18 cellular contexts compared by ENCODE assay signal in genomic region chr20:49169547-49169946, GRCh38.
"Had no signal": no experiment of that assay in that cellular context is flagged by ENCODE, and none has a peak within 500 bp of the region (broad histone marks: within the 10 kb centered on the region; RNA-seq: fewer than 3 reads in every experiment).

No MANE protein-coding gene starts in this region.

- H3K4me3 ChIP-seq: adrenal gland, cardiac muscle cell, dorsolateral prefrontal cortex, gastroesophageal sphincter, mucosa of descending colon had no signal

- H3K36me3 Mint-ChIP-seq: natural killer cell had no signal

- ATAC-seq: gastroesophageal sphincter, left cardiac atrium, mucosa of descending colon, natural killer cell had no signal

- H3K4me3 Mint-ChIP-seq: natural killer cell had no signal

- H3K9me3 ChIP-seq: adrenal gland, gastroesophageal sphincter, mucosa of descending colon, neutrophil, SK-N-SH had no signal

- H3K27ac ChIP-seq: adrenal gland, cardiac muscle cell, gastroesophageal sphincter, neutrophil, parathyroid adenoma had no signal

- DNase-seq: activated CD4-positive, alpha-beta T cell treated with anti-CD3 and anti-CD28 coated beads for 1 hour; activated gamma-delta T cell treated with Interleukin-2 at 50 U/mL for 16 hours; adrenal gland; dorsolateral prefrontal cortex; left cardiac atrium; mammary epithelial cell; mucosa of descending colon; natural killer cell; SK-N-SH; stimulated activated CD4-positive, alpha-beta T cell treated with anti-CD3 and anti-CD28 coated beads, Interleukin-12 subunit alpha, Interleukin-12 subunit beta, amount 100 ng/mL, for 4 hours; stimulated activated CD4-positive, alpha-beta T cell treated with anti-CD3 and anti-CD28 coated beads, Interleukin-2, amount 100 ng/mL, for 24 hours; substantia nigra; T-helper 1 cell; trophoblast cell had no signal

- H3K9ac ChIP-seq: parathyroid adenoma, SK-N-SH had no signal

- H3K9me3 Mint-ChIP-seq: natural killer cell had no signal

- H3K27me3 ChIP-seq: adrenal gland, cardiac muscle cell, dorsolateral prefrontal cortex, gastroesophageal sphincter, neutrophil had no signal
